Comparison of ENCODE assay signal across 19 cellular contexts in genomic region chr12:103504606-103505005, GRCh38. TPM values are rescaled to one million over a fixed set of nuclear protein-coding genes. Genes with fewer than 3 reads are reported as not detected.
DNase-seq lines count a peak whose midpoint lies in the region; ATAC-seq and TF ChIP-seq lines count a peak whose summit lies in the region.
"Had no signal": no experiment of that assay in that cellular context is flagged by ENCODE, and none has a peak within 500 bp of the region (broad histone marks: within the 10 kb centered on the region; RNA-seq: fewer than 3 reads in every experiment).

No MANE protein-coding gene starts in this region.

- peak overlapping the region; percentile 98 for H3K27ac ChIP-seq in foreskin keratinocyte
- H3K27ac ChIP-seq in upper lobe of left lung: no peak overlapping the region
- H3K27ac ChIP-seq: 22Rv1 had no signal

- no peaks in the 10 kb centered on the region for H3K36me3 ChIP-seq in upper lobe of left lung
- H3K36me3 ChIP-seq: HAP-1 had no signal

- no peak for TF ChIP-seq CTCF in foreskin keratinocyte (conservative IDR thresholded peaks at IDR 0.05)
- no peak for TF ChIP-seq CTCF in upper lobe of left lung (IDR thresholded peaks at IDR 0.05)

- TF ChIP-seq EP300 in upper lobe of left lung (IDR thresholded peaks at IDR 0.05): no peak

- no peak overlapping the region for H3K4me3 ChIP-seq in upper lobe of left lung
- H3K4me3 ChIP-seq: HAP-1 had no signal

- intact Hi-C loops in activated CD4-positive, alpha-beta T cell treated with anti-CD3 and anti-CD28 coated beads, Interleukin-2, amount 10 ng/mL, durations not matched to agents 24 days and 14 days (cut with micrococcal nuclease): loop anchor here (1.0 to 10.0 kb wide), 9 partner anchors 8 to 1710 kb away; partner anchors contain the start of gene PMCH
- intact Hi-C loops in Right ventricle myocardium inferior (cut with DNase I) (no loop called here), left ventricle myocardium superior (cut with micrococcal nuclease) (no loop called here)

- H3K9me3 Mint-ChIP-seq in activated CD4-positive, alpha-beta T cell treated with anti-CD3 and anti-CD28 coated beads, Interleukin-2, amount 10 ng/mL, durations not matched to agents 24 days and 14 days: no peaks in the 10 kb centered on the region
- H3K9me3 Mint-ChIP-seq: IgD-negative memory B cell had no signal

- H3K4me1 Mint-ChIP-seq in activated CD4-positive, alpha-beta T cell treated with anti-CD3 and anti-CD28 coated beads, Interleukin-2, amount 10 ng/mL, durations not matched to agents 24 days and 14 days: peaks cover 29% of the 10 kb centered on the region

- 94 to 96% methylated on average over 5 to 7 of the region's 7 CpGs for WGBS in upper lobe of left lung, 2 donors

- peak overlapping the region; percentile 41 for H3K27ac Mint-ChIP-seq in activated CD4-positive, alpha-beta T cell treated with anti-CD3 and anti-CD28 coated beads, Interleukin-2, amount 10 ng/mL, durations not matched to agents 24 days and 14 days

- H3K4me1 ChIP-seq in foreskin keratinocyte (peaks cover 6% of the 10 kb centered on the region), upper lobe of left lung (no peaks in the 10 kb centered on the region)
- H3K4me1 ChIP-seq: HAP-1 had no signal

- no peaks in the 10 kb centered on the region for H3K9me3 ChIP-seq in upper lobe of left lung
- H3K9me3 ChIP-seq: HAP-1 had no signal

- H3K36me3 Mint-ChIP-seq in activated CD4-positive, alpha-beta T cell treated with anti-CD3 and anti-CD28 coated beads, Interleukin-2, amount 10 ng/mL, durations not matched to agents 24 days and 14 days (ENCODE audit: low read depth): no peaks in the 10 kb centered on the region
- H3K36me3 Mint-ChIP-seq: CD4-positive, alpha-beta memory T cell had no signal

- no peak for TF ChIP-seq POLR2A in upper lobe of left lung (IDR thresholded peaks at IDR 0.05)

- peak; percentile 54 for DNase-seq in activated CD4-positive, alpha-beta T cell treated with anti-CD3 and anti-CD28 coated beads, Interleukin-2, amount 10 ng/mL, durations not matched to agents 24 days and 14 days
- no peak for DNase-seq in activated CD4-positive, alpha-beta T cell treated with anti-CD3 and anti-CD28 coated beads for 48 hours
- peak; percentile 49 for DNase-seq in Right ventricle myocardium inferior (ENCODE audit: missing footprints)
- no peak for DNase-seq in left ventricle myocardium superior
- DNase-seq in foreskin keratinocyte: no peak
- DNase-seq in upper lobe of left lung: no peak
- no peak for DNase-seq in HuH-7.5 (ENCODE audit: low spot score)
- DNase-seq: Calu3, NCI-H226, SIG-M5 had no signal

- H3K27me3 ChIP-seq in foreskin keratinocyte (no peaks in the 10 kb centered on the region), upper lobe of left lung (no peaks in the 10 kb centered on the region)

- peaks cover 14% of the 10 kb centered on the region for H3K27me3 Mint-ChIP-seq in activated CD4-positive, alpha-beta T cell treated with anti-CD3 and anti-CD28 coated beads, Interleukin-2, amount 10 ng/mL, durations not matched to agents 24 days and 14 days
- H3K27me3 Mint-ChIP-seq: CD4-positive, alpha-beta memory T cell; IgD-negative memory B cell had no signal

- ATAC-seq in Right ventricle myocardium inferior: no peak
- no peak for ATAC-seq in left ventricle myocardium superior
- ATAC-seq in foreskin keratinocyte: no peak
- ATAC-seq in upper lobe of left lung (ENCODE audit: low FRiP score in 2 of 2): no peak
- no peak for ATAC-seq in GM18519 (IDR thresholded peaks at IDR 0.05; ENCODE audit: low FRiP score, unreplicated experiment)

- no peak overlapping the region for H3K4me3 Mint-ChIP-seq in activated CD4-positive, alpha-beta T cell treated with anti-CD3 and anti-CD28 coated beads, Interleukin-2, amount 10 ng/mL, durations not matched to agents 24 days and 14 days
- H3K4me3 Mint-ChIP-seq: CD4-positive, alpha-beta memory T cell; IgD-negative memory B cell had no signal

RNA-seq across cellular contexts. Expression of gene C12orf42, which starts 8.8 kb away (rescaled TPM):
- not detected in 2 replicates for total RNA-seq in activated CD4-positive, alpha-beta T cell treated with anti-CD3 and anti-CD28 coated beads, Interleukin-2, amount 10 ng/mL, durations not matched to agents 24 days and 14 days
- total RNA-seq in Right ventricle myocardium inferior (not detected), left ventricle myocardium superior (not detected), foreskin keratinocyte (0.07 TPM in 1 of 2 replicates, not detected in the other), upper lobe of left lung (not detected)
- polyA plus RNA-seq in foreskin keratinocyte: not detected in 2 replicates
- total RNA-seq: Calu3, HT1080, LHCN-M2, RPMI7951 had no signal
- polyA plus RNA-seq: BJ had no signal

Comparison
In these comparisons a context has a peak if more than half of its experiments do, and no peak if none do; other contexts are left out.
1. DNase-seq: peak in activated CD4-positive, alpha-beta T cell treated with anti-CD3 and anti-CD28 coated beads, Interleukin-2, amount 10 ng/mL, durations not matched to agents 24 days and 14 days (single experiment) and Right ventricle myocardium inferior (single experiment); none in activated CD4-positive, alpha-beta T cell treated with anti-CD3 and anti-CD28 coated beads for 48 hours (single experiment), left ventricle myocardium superior (single experiment), foreskin keratinocyte (0 of 2), upper lobe of left lung (0 of 2) and HuH-7.5 (single experiment).